12 cellular contexts compared by ENCODE assay signal in the genomic region with DNA sequence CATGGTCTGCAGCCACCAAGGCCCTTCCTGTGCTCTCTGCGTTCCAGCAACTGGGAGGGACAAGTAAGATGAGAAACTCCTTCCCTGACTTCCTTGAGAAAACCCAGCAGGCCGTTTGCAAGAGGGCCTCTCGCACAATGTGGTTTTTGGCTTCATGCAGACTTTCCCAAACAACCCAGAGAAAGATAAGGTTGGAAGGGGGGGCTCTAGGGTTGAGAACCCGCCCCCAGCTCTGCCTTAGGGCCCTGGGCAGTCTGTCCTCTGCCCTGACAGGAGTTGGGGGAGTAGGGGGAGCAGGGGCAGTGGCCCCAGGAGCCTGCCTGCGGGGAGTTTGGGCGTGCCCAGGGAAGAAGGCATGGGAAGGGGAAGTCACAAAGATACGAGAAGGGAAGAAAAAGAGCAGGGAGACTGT.
A peak's percentile ranks its signal among the peaks of the same experiment; 100 is the strongest.
DNase-seq lines count a peak whose midpoint lies in the region; ATAC-seq and TF ChIP-seq lines count a peak whose summit lies in the region.
"Had no signal": no experiment of that assay in that cellular context is flagged by ENCODE, and none has a peak within 500 bp of the region (broad histone marks: within the 10 kb centered on the region; RNA-seq: fewer than 3 reads in every experiment).

No MANE protein-coding gene starts in this region.

- peaks cover 16% of the 10 kb centered on the region for H3K27me3 Mint-ChIP-seq in endothelial cell (ENCODE audit: unreplicated experiment)
- no peaks in the 10 kb centered on the region for H3K27me3 Mint-ChIP-seq in mesothelial cell of epicardium (ENCODE audit: low read depth)
- H3K27me3 Mint-ChIP-seq: activated naive CD8-positive, alpha-beta T cell treated with anti-CD3 and anti-CD28 coated beads for 36 hours had no signal

- H3K27ac ChIP-seq in tibial artery, result peak overlapping the region; percentile 76 to 80

- H3K36me3 Mint-ChIP-seq in endothelial cell (ENCODE audit: low read depth, unreplicated experiment), result peaks cover 25% of the 10 kb centered on the region
- peaks cover 2% of the 10 kb centered on the region for H3K36me3 Mint-ChIP-seq in mesothelial cell of epicardium
- H3K36me3 Mint-ChIP-seq: activated naive CD8-positive, alpha-beta T cell treated with anti-CD3 and anti-CD28 coated beads for 36 hours had no signal

- H3K4me1 Mint-ChIP-seq in endothelial cell (ENCODE audit: unreplicated experiment), result peaks cover 45% of the 10 kb centered on the region
- H3K4me1 Mint-ChIP-seq in mesothelial cell of epicardium, result peaks cover 69% of the 10 kb centered on the region

- H3K4me3 Mint-ChIP-seq in endothelial cell (ENCODE audit: unreplicated experiment) (no peak overlapping the region), mesothelial cell of epicardium (no peak overlapping the region)
- H3K4me3 Mint-ChIP-seq: activated naive CD8-positive, alpha-beta T cell treated with anti-CD3 and anti-CD28 coated beads for 36 hours had no signal

- peak; percentile 64 for DNase-seq in UCSD-AML1 (lab: John Stamatoyannopoulos, UW; ENCODE audit: unreplicated experiment)
- no peak for DNase-seq in endothelial cell (ENCODE audit: low spot score)
- DNase-seq in mesothelial cell of epicardium (ENCODE audit: low spot score in 2 of 2, unreplicated experiment in 2 of 2), result no peak
- DNase-seq in tibial artery, result peak; percentile 50 to 85
- DNase-seq: activated CD4-positive, alpha-beta T cell treated with anti-CD3 and anti-CD28 coated beads, Interleukin-2, amount 50 U/mL, for 1 hour; activated naive CD8-positive, alpha-beta T cell treated with anti-CD3 and anti-CD28 coated beads for 36 hours; erythroblast; small intestine had no signal

- intact Hi-C loops in tibial artery (cut with DNase I; ENCODE audit: low total_unique reads), result no loop called here

- H3K27ac Mint-ChIP-seq in endothelial cell (ENCODE audit: unreplicated experiment) (peak overlapping the region; percentile 67), mesothelial cell of epicardium (peak overlapping the region; percentile 96)
- H3K27ac Mint-ChIP-seq: activated naive CD8-positive, alpha-beta T cell treated with anti-CD3 and anti-CD28 coated beads for 36 hours had no signal

- H3K4me1 ChIP-seq in tibial artery, result peaks cover 0 to 74% (median 43%) of the 10 kb centered on the region in 4 donors

- H3K9me3 ChIP-seq in tibial artery, result no peaks in the 10 kb centered on the region

- ATAC-seq in GM19023 (IDR thresholded peaks at IDR 0.05; ENCODE audit: unreplicated experiment) (no peak), GM21723 (IDR thresholded peaks at IDR 0.05; ENCODE audit: unreplicated experiment) (no peak), GM19463 (IDR thresholded peaks at IDR 0.05; ENCODE audit: unreplicated experiment) (no peak), GM21825 (IDR thresholded peaks at IDR 0.05; ENCODE audit: unreplicated experiment) (no peak)

- TF ChIP-seq CTCF in endothelial cell (IDR thresholded peaks at IDR 0.05; ENCODE audit: unreplicated experiment), result no peak
- no peak for TF ChIP-seq CTCF in mesothelial cell of epicardium (IDR thresholded peaks at IDR 0.05; ENCODE audit: unreplicated experiment)
- TF ChIP-seq CTCF in tibial artery (IDR thresholded peaks at IDR 0.05), result no peak

- H3K4me3 ChIP-seq in tibial artery, result no peak overlapping the region

- no peaks in the 10 kb centered on the region for H3K27me3 ChIP-seq in tibial artery

- peaks cover 0 to 5% (median 0%) of the 10 kb centered on the region in 3 donors for H3K36me3 ChIP-seq in tibial artery

- no peaks in the 10 kb centered on the region for H3K9me3 Mint-ChIP-seq in endothelial cell (ENCODE audit: unreplicated experiment)
- H3K9me3 Mint-ChIP-seq in mesothelial cell of epicardium, result peaks cover 4% of the 10 kb centered on the region

Comparison
In these comparisons a context has a peak if more than half of its experiments do, and no peak if none do; other contexts are left out.
1. DNase-seq: peak in UCSD-AML1 (single experiment) and tibial artery (2 of 2); none in endothelial cell (single experiment) and mesothelial cell of epicardium (0 of 2).